ENCODE assay signal across 8 cellular contexts in the genomic region with DNA sequence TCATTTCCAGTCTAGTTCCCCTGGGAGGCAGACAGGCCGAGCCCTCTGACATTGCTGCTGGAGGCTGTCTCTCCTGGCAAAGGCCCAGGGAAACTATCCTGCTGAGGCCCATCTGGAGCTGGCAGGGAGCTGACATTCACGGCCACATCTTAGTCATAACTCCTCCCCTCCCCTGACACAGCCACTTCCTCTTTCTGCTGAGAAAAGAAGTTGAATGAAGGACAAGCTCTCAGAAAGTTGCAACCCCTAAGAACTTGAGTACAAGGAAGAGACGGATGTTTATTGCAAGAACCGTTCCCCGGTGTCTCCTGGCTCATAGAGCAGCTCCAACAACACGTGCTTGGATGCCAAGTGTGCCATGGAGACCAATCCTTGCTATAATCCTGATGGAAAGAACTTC. TPM values are rescaled to one million over a fixed set of nuclear protein-coding genes. Genes with fewer than 3 reads are reported as not detected.
DNase-seq lines count a peak whose midpoint lies in the region; ATAC-seq and TF ChIP-seq lines count a peak whose summit lies in the region.
"Not testable (repeated sequence)": the region's sequence is repeated elsewhere in the genome, so short reads cannot be mapped to it uniquely, and the experiment has no call there.

No MANE protein-coding gene starts in this region.

- not testable (repeated sequence) for H3K9me3 ChIP-seq in CD8-positive, alpha-beta T cell (ENCODE audit: low read length)

- peak overlapping the region; percentile 43 for H3K4me3 Mint-ChIP-seq in CD8-positive, alpha-beta T cell

- not testable (repeated sequence) for H3K27me3 ChIP-seq in CD8-positive, alpha-beta T cell (ENCODE audit: insufficient read depth, low read length)

- ATAC-seq in CD8-positive, alpha-beta T cell, result peak; percentile 88
- ATAC-seq in GM19438 (IDR thresholded peaks at IDR 0.05; ENCODE audit: low read depth, unreplicated experiment) (peak; percentile 96), HG03108 (IDR thresholded peaks at IDR 0.05; ENCODE audit: unreplicated experiment) (peak; percentile 95)

- TF ChIP-seq CTCF in CD8-positive, alpha-beta T cell (IDR thresholded peaks at IDR 0.05); cardiac fibroblast (IDR thresholded peaks at IDR 0.05; ENCODE audit: low read depth, low read length): not testable (repeated sequence)

- H3K36me3 Mint-ChIP-seq in CD8-positive, alpha-beta T cell, result not testable (repeated sequence)

- H3K4me3 ChIP-seq in CD8-positive, alpha-beta T cell (ENCODE audit: low read depth, low read length); cardiac fibroblast (replicated peaks in 1 of 2; ENCODE audit: low read depth in 2 of 2, low read length in 2 of 2): not testable (repeated sequence)

- DNase-seq in CD8-positive, alpha-beta T cell, result peak in 5 of 7 experiments; percentile 19 to 69 (median 51)
- DNase-seq in NCI-H2196 treated with DMSO at 0.1 percent for 48 hours (lab: John Stamatoyannopoulos, UW; ENCODE audit: unreplicated experiment) (peak; percentile 47), cardiac fibroblast (ENCODE audit: low read depth in 2 of 2) (peak; percentile 92 to 94), left kidney (ENCODE audit: low read depth, low spot score) (peak; percentile 25)
- peak; percentile 22 for DNase-seq in activated CD4-positive, alpha-beta T cell treated with anti-CD3 and anti-CD28 coated beads for 1 hour
- peak in 2 of 3 donors; percentile 42 to 43 for DNase-seq in stimulated activated CD4-positive, alpha-beta T cell treated with anti-CD3 and anti-CD28 coated beads, TNF-alpha, amount 100 ng/mL, for 48 hours (ENCODE audit: low read depth in 3 of 3)

- H3K27ac Mint-ChIP-seq in CD8-positive, alpha-beta T cell, result peak overlapping the region; percentile 41

- peaks cover 15% of the 10 kb centered on the region for H3K4me1 ChIP-seq in CD8-positive, alpha-beta T cell (ENCODE audit: insufficient read depth, low read length)

- not testable (repeated sequence) for H3K36me3 ChIP-seq in CD8-positive, alpha-beta T cell (ENCODE audit: insufficient read depth, low read length)

- not testable (repeated sequence) for H3K27me3 Mint-ChIP-seq in CD8-positive, alpha-beta T cell (ENCODE audit: low read depth)

- intact Hi-C loops in CD8-positive, alpha-beta T cell (cut with DNase I, micrococcal nuclease), result not testable (repeated sequence)

- H3K4me1 Mint-ChIP-seq in CD8-positive, alpha-beta T cell (ENCODE audit: low read depth), result peaks cover 18% of the 10 kb centered on the region

- CTCF ChIA-PET in CD8-positive, alpha-beta T cell (lab: Charles Lee), result not testable (repeated sequence)

- H3K27ac ChIP-seq in CD8-positive, alpha-beta T cell (ENCODE audit: low read depth, low read length), result not testable (repeated sequence)

- H3K9me3 Mint-ChIP-seq in CD8-positive, alpha-beta T cell, result not testable (repeated sequence)

- POLR2A ChIA-PET in CD8-positive, alpha-beta T cell (lab: Charles Lee), result not testable (repeated sequence)

RNA-seq across cellular contexts. Expression of gene POMZP3, which starts 21.1 kb away (rescaled TPM):
- total RNA-seq in CD8-positive, alpha-beta T cell, result 10 to 100 TPM; 29.4 to 31.6 TPM

Comparison
In these comparisons a context has a peak if more than half of its experiments do, and no peak if none do; other contexts are left out.
1. DNase-seq: peak in every context shown above with its lines; median percentile 93 in cardiac fibroblast; 51 in CD8-positive, alpha-beta T cell; 47 in NCI-H2196 treated with DMSO at 0.1 percent for 48 hours; 42 in stimulated activated CD4-positive, alpha-beta T cell treated with anti-CD3 and anti-CD28 coated beads, TNF-alpha, amount 100 ng/mL, for 48 hours; 25 in left kidney; 22 in activated CD4-positive, alpha-beta T cell treated with anti-CD3 and anti-CD28 coated beads for 1 hour.